Comparison of ENCODE assay signal across 8 cellular contexts in the genomic region with DNA sequence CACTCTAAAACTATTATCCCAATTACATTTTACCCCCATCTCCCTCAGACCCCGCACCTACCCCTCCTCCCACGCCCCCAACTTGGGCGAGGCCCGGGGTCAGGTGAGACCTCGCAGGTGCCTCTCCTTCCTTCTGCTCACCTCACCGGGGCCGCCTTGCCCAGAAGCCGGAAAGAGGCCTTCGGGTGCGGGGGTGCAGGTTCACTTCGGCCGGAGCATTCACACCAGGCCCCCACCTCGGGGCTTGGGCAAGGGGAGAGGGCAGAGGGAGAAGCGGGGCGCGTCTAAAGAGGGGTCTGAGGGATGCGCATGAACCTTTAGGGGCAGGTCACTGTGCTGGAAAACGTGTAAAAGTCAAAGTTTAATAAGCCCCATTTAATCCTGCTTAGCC. TPM values are rescaled to one million over a fixed set of nuclear protein-coding genes. Genes with fewer than 3 reads are reported as not detected.
A peak's percentile ranks its signal among the peaks of the same experiment; 100 is the strongest.
DNase-seq lines count a peak whose midpoint lies in the region; ATAC-seq and TF ChIP-seq lines count a peak whose summit lies in the region.

No MANE protein-coding gene starts in this region.

- peak overlapping the region; percentile 99 for H3K4me3 Mint-ChIP-seq in activated naive CD4-positive, alpha-beta T cell treated with anti-CD3 and anti-CD28 coated beads for 36 hours

- H3K4me1 Mint-ChIP-seq in activated naive CD4-positive, alpha-beta T cell treated with anti-CD3 and anti-CD28 coated beads for 36 hours (ENCODE audit: low read depth): peaks cover 22% of the 10 kb centered on the region

- peak; percentile 7 for DNase-seq in GM10266 (ENCODE audit: extremely low spot score)
- peak; percentile 11 for DNase-seq in activated naive CD4-positive, alpha-beta T cell treated with anti-CD3 and anti-CD28 coated beads for 36 hours
- DNase-seq in right cardiac atrium: peak in 1 of 3 donors; percentile 54
- DNase-seq in GM19240 (ENCODE audit: insufficient read length, low spot score): no peak
- no peak for DNase-seq in SIG-M5 treated with dmso at 0.1 percent for 504 hours (lab: John Stamatoyannopoulos, UW; ENCODE audit: unreplicated experiment)
- no peak for DNase-seq in OCI-M1 (lab: John Stamatoyannopoulos, UW)

- peak overlapping the region; percentile 99 for H3K27ac Mint-ChIP-seq in activated naive CD4-positive, alpha-beta T cell treated with anti-CD3 and anti-CD28 coated beads for 36 hours

- WGBS in right cardiac atrium: 2% methylated on average over 18 of the region's 18 CpGs

- H3K4me3 ChIP-seq in right cardiac atrium (ENCODE audit: low read length): peak overlapping the region; percentile 64
- peak overlapping the region; percentile 79 for H3K4me3 ChIP-seq in skeletal muscle satellite cell (ENCODE audit: low read length)

- H3K36me3 Mint-ChIP-seq in activated naive CD4-positive, alpha-beta T cell treated with anti-CD3 and anti-CD28 coated beads for 36 hours (ENCODE audit: low read depth): peaks cover 22% of the 10 kb centered on the region

- peak; percentile 38 for ATAC-seq in HG03135 (IDR thresholded peaks at IDR 0.05; ENCODE audit: unreplicated experiment)
- peak; percentile 8 to 14 for ATAC-seq in right cardiac atrium

- H3K4me1 ChIP-seq in right cardiac atrium (ENCODE audit: control insufficient read depth, insufficient read depth, low read length) (no peaks in the 10 kb centered on the region), skeletal muscle satellite cell (ENCODE audit: control insufficient read depth, insufficient read depth, low read length) (no peaks in the 10 kb centered on the region)

- H3K27me3 Mint-ChIP-seq in activated naive CD4-positive, alpha-beta T cell treated with anti-CD3 and anti-CD28 coated beads for 36 hours (ENCODE audit: low read depth): no peaks in the 10 kb centered on the region

- H3K27me3 ChIP-seq in right cardiac atrium (ENCODE audit: control insufficient read depth, insufficient read depth): no peaks in the 10 kb centered on the region
- no peaks in the 10 kb centered on the region for H3K27me3 ChIP-seq in skeletal muscle satellite cell (ENCODE audit: control insufficient read depth, insufficient read depth, low read length)

- CTCF ChIA-PET in activated naive CD4-positive, alpha-beta T cell treated with anti-CD3 and anti-CD28 coated beads for 36 hours (lab: Charles Lee): no interaction called here

- TF ChIP-seq CTCF in GM10266 (IDR thresholded peaks at IDR 0.05; ENCODE audit: control insufficient read depth, insufficient read depth, low read depth, missing control alignments): no peak

- intact Hi-C loops in activated naive CD4-positive, alpha-beta T cell treated with anti-CD3 and anti-CD28 coated beads for 36 hours (cut with micrococcal nuclease): no loop called here
- intact Hi-C loops in right cardiac atrium (cut with DNase I): no loop called here

- H3K4me2 ChIP-seq in skeletal muscle satellite cell (ENCODE audit: low read length): peak overlapping the region; percentile 96

- H3K27ac ChIP-seq in right cardiac atrium (ENCODE audit: low read length): peak overlapping the region; percentile 76

- H3K36me3 ChIP-seq in skeletal muscle satellite cell (ENCODE audit: insufficient read depth, low read length): no peaks in the 10 kb centered on the region

- peak overlapping the region; percentile 86 for H3K9ac ChIP-seq in skeletal muscle satellite cell (ENCODE audit: low read depth, low read length)

- H3K9me3 ChIP-seq in right cardiac atrium (ENCODE audit: control insufficient read depth, low read length) (no peaks in the 10 kb centered on the region), skeletal muscle satellite cell (replicated peaks; ENCODE audit: low read length) (no peaks in the 10 kb centered on the region)

- H3K9me3 Mint-ChIP-seq in activated naive CD4-positive, alpha-beta T cell treated with anti-CD3 and anti-CD28 coated beads for 36 hours: no peaks in the 10 kb centered on the region

RNA-seq across cellular contexts. Expression of a gene that starts 0.4 kb away (rescaled TPM):
- total RNA-seq in activated naive CD4-positive, alpha-beta T cell treated with anti-CD3 and anti-CD28 coated beads for 36 hours: 1 to 10 TPM; 8.2 to 9.3 TPM
- total RNA-seq in right cardiac atrium: 1 to 10 TPM; 2.7 to 4.4 (median 3.6) TPM
- 1.9 TPM for polyA plus RNA-seq in right cardiac atrium
- 2.0 and 2.5 TPM in 2 replicates for total RNA-seq in skeletal muscle satellite cell (2012; rRNA removed)

RNA-seq across cellular contexts. Expression of a gene that starts 3.4 kb away (rescaled TPM):
- total RNA-seq in activated naive CD4-positive, alpha-beta T cell treated with anti-CD3 and anti-CD28 coated beads for 36 hours: not detected
- total RNA-seq in right cardiac atrium: not detected
- polyA plus RNA-seq in right cardiac atrium: not detected
- not detected in 2 replicates for total RNA-seq in skeletal muscle satellite cell (2012; rRNA removed)

Comparison
In these comparisons a context has a peak if more than half of its experiments do, and no peak if none do; other contexts are left out.
1. DNase-seq: peak in GM10266 (single experiment) and activated naive CD4-positive, alpha-beta T cell treated with anti-CD3 and anti-CD28 coated beads for 36 hours (single experiment); none in GM19240 (single experiment), SIG-M5 treated with dmso at 0.1 percent for 504 hours (single experiment) and OCI-M1 (single experiment).